8 cellular contexts compared by ENCODE assay signal in genomic region chrX:73563740-73564073, GRCh38. TPM values are rescaled to one million over a fixed set of nuclear protein-coding genes. Genes with fewer than 3 reads are reported as not detected.
A peak's percentile ranks its signal among the peaks of the same experiment; 100 is the strongest.
DNase-seq lines count a peak whose midpoint lies in the region; FAIRE-seq and TF ChIP-seq lines count a peak whose summit lies in the region.

No MANE protein-coding gene starts in this region.

- TF ChIP-seq CTCF in GM20000 (IDR thresholded peaks at IDR 0.05; ENCODE audit: extremely low read depth, missing control alignments), result no peak
- no peak for TF ChIP-seq CTCF in astrocyte (IDR thresholded peaks at IDR 0.05; ENCODE audit: insufficient read depth, low read depth, low read length)

- CTCF ChIA-PET in CD8-positive, alpha-beta memory T cell (lab: Charles Lee), result no interaction called here

- H3K9me3 Mint-ChIP-seq in CD8-positive, alpha-beta memory T cell, result no peaks in the 10 kb centered on the region
- H3K9me3 Mint-ChIP-seq in astrocyte (ENCODE audit: unreplicated experiment), result no peaks in the 10 kb centered on the region

- H3K36me3 ChIP-seq in CD8-positive, alpha-beta memory T cell (ENCODE audit: insufficient read depth, low read length), result no peaks in the 10 kb centered on the region
- H3K36me3 ChIP-seq in HUES48 (ENCODE audit: control insufficient read depth, insufficient read depth, low read length), result no peaks in the 10 kb centered on the region
- H3K36me3 ChIP-seq in astrocyte (ENCODE audit: insufficient read depth, low read length), result no peaks in the 10 kb centered on the region
- H3K36me3 ChIP-seq in stomach smooth muscle (ENCODE audit: control insufficient read depth in 2 of 2, insufficient read depth in 2 of 2, low read length in 2 of 2), result no peaks in the 10 kb centered on the region

- peak overlapping the region; percentile 73 for H3K27ac ChIP-seq in CD8-positive, alpha-beta memory T cell (ENCODE audit: low read depth, low read length)
- H3K27ac ChIP-seq in HUES48 (ENCODE audit: low read depth, low read length), result no peak overlapping the region
- peak overlapping the region; percentile 81 for H3K27ac ChIP-seq in astrocyte (ENCODE audit: low read depth, low read length)
- H3K27ac ChIP-seq in stomach smooth muscle (ENCODE audit: low read length), result peak overlapping the region; percentile 80

- POLR2A ChIA-PET in CD8-positive, alpha-beta memory T cell (lab: Charles Lee), result interaction anchor here (0.6 kb wide), 1 partner anchor 725 kb away, joined by 3 read pairs; no protein-coding TSS in a partner anchor

- peaks cover 5% of the 10 kb centered on the region for H3K79me2 ChIP-seq in astrocyte (ENCODE audit: insufficient read depth, low read length)

- H3K4me1 ChIP-seq in CD8-positive, alpha-beta memory T cell (ENCODE audit: insufficient read depth, low read length), result peaks cover 9% of the 10 kb centered on the region
- H3K4me1 ChIP-seq in HUES48 (ENCODE audit: control insufficient read depth, insufficient read depth, low read length) (no peaks in the 10 kb centered on the region), astrocyte (ENCODE audit: insufficient read depth, low read length) (no peaks in the 10 kb centered on the region), stomach smooth muscle (ENCODE audit: control insufficient read depth, insufficient read depth, low read length) (no peaks in the 10 kb centered on the region)

- H4K20me1 ChIP-seq in astrocyte (ENCODE audit: insufficient read depth, low read length), result no peaks in the 10 kb centered on the region

- H3K4me2 ChIP-seq in astrocyte (ENCODE audit: low read length), result peak overlapping the region; percentile 98

- DNase-seq in CD8-positive, alpha-beta memory T cell, result peak in 1 of 5 donors; percentile 28
- peak; percentile 2 for DNase-seq in GM20000 (ENCODE audit: low spot score)
- peak; percentile 3 for DNase-seq in astrocyte (ENCODE audit: low read depth)
- DNase-seq in MV-4-11 (lab: John Stamatoyannopoulos, UW), result no peak
- no peak for DNase-seq in stimulated activated CD4-positive, alpha-beta T cell treated with anti-CD3 and anti-CD28 coated beads, Interleukin-4, amount 100 ng/mL, for 4 hours

- peak overlapping the region in 7 of 8 donors; percentile 98 to 100 (median 98) for H3K27ac Mint-ChIP-seq in CD8-positive, alpha-beta memory T cell
- peak overlapping the region; percentile 99 for H3K27ac Mint-ChIP-seq in astrocyte (ENCODE audit: unreplicated experiment)

- H3K27me3 Mint-ChIP-seq in CD8-positive, alpha-beta memory T cell, result peaks cover 0 to 4% of the 10 kb centered on the region in 2 donors
- no peaks in the 10 kb centered on the region for H3K27me3 Mint-ChIP-seq in astrocyte (ENCODE audit: low read depth, unreplicated experiment)

- H3K4me1 Mint-ChIP-seq in CD8-positive, alpha-beta memory T cell, result peaks cover 11 to 41% (median 25%) of the 10 kb centered on the region in 3 donors
- H3K4me1 Mint-ChIP-seq in astrocyte (ENCODE audit: low read depth, unreplicated experiment), result no peaks in the 10 kb centered on the region

- H2AFZ ChIP-seq in astrocyte (ENCODE audit: low read depth, low read length), result peak overlapping the region; percentile 97

- H3K9ac ChIP-seq in HUES48 (ENCODE audit: low read depth, low read length) (peak overlapping the region; percentile 79; the same call in 1 of the 2 replicates), astrocyte (ENCODE audit: low read length) (peak overlapping the region; percentile 95), stomach smooth muscle (ENCODE audit: low read length in 2 of 2) (peak overlapping the region; percentile 71 to 90)

- H3K9me3 ChIP-seq in CD8-positive, alpha-beta memory T cell (ENCODE audit: low read length), result no peaks in the 10 kb centered on the region
- H3K9me3 ChIP-seq in HUES48 (ENCODE audit: control insufficient read depth, insufficient read depth, low read length) (peaks cover 11% of the 10 kb centered on the region), astrocyte (ENCODE audit: insufficient read depth, low read depth, low read length) (no peaks in the 10 kb centered on the region), stomach smooth muscle (ENCODE audit: control insufficient read depth in 2 of 2, low read length in 2 of 2) (no peaks in the 10 kb centered on the region)

- no peaks in the 10 kb centered on the region for H3K27me3 ChIP-seq in CD8-positive, alpha-beta memory T cell (ENCODE audit: insufficient read depth, low read length, poor library complexity, severe bottlenecking)
- H3K27me3 ChIP-seq in HUES48 (ENCODE audit: control insufficient read depth, insufficient read depth, low read length), result no peaks in the 10 kb centered on the region
- no peaks in the 10 kb centered on the region for H3K27me3 ChIP-seq in astrocyte (ENCODE audit: insufficient read depth, low read length)
- H3K27me3 ChIP-seq in stomach smooth muscle (ENCODE audit: control insufficient read depth in 1 of 2, insufficient read depth in 2 of 2, low read length in 2 of 2), result no peaks in the 10 kb centered on the region

- FAIRE-seq in astrocyte (lab: Jason Lieb, UNC) (peak; percentile 98), islet of Langerhans (lab: Jason Lieb, UNC) (peak; percentile 90)

- H3K4me3 Mint-ChIP-seq in CD8-positive, alpha-beta memory T cell, result peak overlapping the region; percentile 94 to 99 (median 95)
- peak overlapping the region; percentile 99 for H3K4me3 Mint-ChIP-seq in astrocyte (ENCODE audit: unreplicated experiment)

- H3K4me3 ChIP-seq in CD8-positive, alpha-beta memory T cell (ENCODE audit: low read length), result peak overlapping the region; percentile 80
- peak overlapping the region; percentile 67 for H3K4me3 ChIP-seq in HUES48 (ENCODE audit: low read depth, low read length)
- peak overlapping the region; percentile 78 for H3K4me3 ChIP-seq in astrocyte (ENCODE audit: insufficient read depth, low read depth, low read length)
- peak overlapping the region; percentile 77 to 87 for H3K4me3 ChIP-seq in stomach smooth muscle (ENCODE audit: low read length in 2 of 2)

- peaks cover 0 to 8% (median 0%) of the 10 kb centered on the region in 3 donors for H3K36me3 Mint-ChIP-seq in CD8-positive, alpha-beta memory T cell
- H3K36me3 Mint-ChIP-seq in astrocyte (ENCODE audit: low read depth, unreplicated experiment), result no peaks in the 10 kb centered on the region

RNA-seq across cellular contexts. Expression of gene CHIC1, which starts 0.7 kb away (rescaled TPM):
- total RNA-seq in CD8-positive, alpha-beta memory T cell, result 1 to 10 TPM; 7.7 to 8.9 TPM
- polyA plus RNA-seq in CD8-positive, alpha-beta memory T cell, result 2.5 TPM
- total RNA-seq in astrocyte, result 9.5 and 11.9 TPM in 2 replicates

Comparison
In these comparisons a context has a peak if more than half of its experiments do, and no peak if none do; other contexts are left out.
1. DNase-seq: peak in GM20000 (single experiment) and astrocyte (single experiment); none in MV-4-11 (single experiment) and stimulated activated CD4-positive, alpha-beta T cell treated with anti-CD3 and anti-CD28 coated beads, Interleukin-4, amount 100 ng/mL, for 4 hours (0 of 2).
2. Peak in every context shown above with its lines, with median percentiles within 50 percentile points of each other: H3K4me3 ChIP-seq and H3K9ac ChIP-seq.